ENCODE assay signal across 18 cellular contexts in the genomic region with DNA sequence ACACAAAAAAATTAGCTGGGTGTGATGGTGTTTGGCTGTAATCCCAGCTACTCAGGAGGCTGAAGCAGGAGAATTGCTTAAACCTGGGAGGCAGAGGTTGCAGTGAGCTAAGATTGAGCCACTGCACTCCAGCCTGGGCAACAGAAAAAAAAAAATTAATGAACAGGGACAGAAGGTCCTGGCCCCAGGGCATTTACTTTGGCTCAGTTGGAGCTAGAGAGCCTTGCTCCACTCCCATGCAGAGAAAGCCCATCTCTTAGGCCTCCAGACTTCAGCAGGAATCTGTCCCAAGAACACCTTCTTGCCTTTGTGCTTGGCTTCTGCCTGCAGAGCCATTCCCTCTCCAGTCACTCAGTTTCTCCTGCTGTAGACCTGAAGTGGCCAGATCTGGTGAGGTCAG. TPM values are rescaled to one million over a fixed set of nuclear protein-coding genes. Genes with fewer than 3 reads are reported as not detected.
A peak's percentile ranks its signal among the peaks of the same experiment; 100 is the strongest.
DNase-seq lines count a peak whose midpoint lies in the region; TF ChIP-seq lines count a peak whose summit lies in the region.
"Had no signal": no experiment of that assay in that cellular context is flagged by ENCODE, and none has a peak within 500 bp of the region (broad histone marks: within the 10 kb centered on the region; RNA-seq: fewer than 3 reads in every experiment).

No MANE protein-coding gene starts in this region.

- H3K36me3 Mint-ChIP-seq in activated CD4-positive, alpha-beta memory T cell treated with anti-CD3 and anti-CD28 coated beads for 36 hours: no peaks in the 10 kb centered on the region
- H3K36me3 Mint-ChIP-seq: CD8-positive, alpha-beta memory T cell had no signal

- H3K27me3 ChIP-seq in WERI-Rb-1 (ENCODE audit: insufficient read depth, low read depth, severe bottlenecking) (no peaks in the 10 kb centered on the region), thyroid gland (no peaks in the 10 kb centered on the region)
- H3K27me3 ChIP-seq: BLaER1 had no signal

- no peak overlapping the region for H3K4me3 Mint-ChIP-seq in activated CD4-positive, alpha-beta memory T cell treated with anti-CD3 and anti-CD28 coated beads for 36 hours
- H3K4me3 Mint-ChIP-seq: B cell; CD14-positive monocyte; CD4-positive, alpha-beta T cell; CD8-positive, alpha-beta memory T cell; GM23338; HFFc6 had no signal

- peaks cover 14 to 41% of the 10 kb centered on the region in 2 donors for H3K4me1 ChIP-seq in thyroid gland
- H3K4me1 ChIP-seq: HAP-1 had no signal

- DNase-seq in LNCaP clone FGC (ENCODE audit: low read depth) (peak; percentile 3), WERI-Rb-1 (no peak), thyroid gland (no peak), posterior cingulate gyrus (no peak)
- DNase-seq in activated effector memory CD4-positive, alpha-beta T cell treated with Interleukin-2 at 50 U/mL for 16 hours: no peak
- no peak for DNase-seq in activated CD4-positive, alpha-beta memory T cell treated with anti-CD3 and anti-CD28 coated beads for 36 hours
- DNase-seq: CD4-positive, alpha-beta T cell; CD8-positive, alpha-beta memory T cell; DMS 273 treated with DMSO at 0.1 percent for 48 hours; DMS79; GF-D8; HFFc6 had no signal

- no peaks in the 10 kb centered on the region for H3K4me1 Mint-ChIP-seq in activated CD4-positive, alpha-beta memory T cell treated with anti-CD3 and anti-CD28 coated beads for 36 hours (ENCODE audit: low read depth)
- H3K4me1 Mint-ChIP-seq: B cell; CD8-positive, alpha-beta memory T cell; GM23338 had no signal

- POLR2A ChIA-PET in activated CD4-positive, alpha-beta memory T cell treated with anti-CD3 and anti-CD28 coated beads for 36 hours (lab: Charles Lee): no interaction called here

- CTCF ChIA-PET in activated CD4-positive, alpha-beta memory T cell treated with anti-CD3 and anti-CD28 coated beads for 36 hours (lab: Charles Lee): interaction anchor here (0.6 to 2.9 kb wide), 3 partner anchors 9 to 854 kb away, joined by 3 to 16 read pairs (median 3); a partner anchor contains a TSS

- H3K27ac ChIP-seq in C4-2B: peak overlapping the region; percentile 12; the same call in 1 of the 2 replicates
- H3K27ac ChIP-seq in WERI-Rb-1: peak overlapping the region; percentile 33
- peak overlapping the region in 2 of 3 donors; percentile 46 to 67 for H3K27ac ChIP-seq in thyroid gland
- H3K27ac ChIP-seq: BLaER1 had no signal

- H3K9me3 ChIP-seq in WERI-Rb-1 (ENCODE audit: severe bottlenecking) (no peaks in the 10 kb centered on the region), thyroid gland (no peaks in the 10 kb centered on the region)
- H3K9me3 ChIP-seq: BLaER1, HAP-1 had no signal

- H3K27ac Mint-ChIP-seq in activated CD4-positive, alpha-beta memory T cell treated with anti-CD3 and anti-CD28 coated beads for 36 hours: no peak overlapping the region
- H3K27ac Mint-ChIP-seq: B cell; CD14-positive monocyte; CD4-positive, alpha-beta T cell; GM23338; HFFc6 had no signal

- TF ChIP-seq CTCF in C4-2B (conservative IDR thresholded peaks at IDR 0.05) (no peak), LNCaP clone FGC (IDR thresholded peaks at IDR 0.05; ENCODE audit: control insufficient read depth, extremely low read depth, insufficient read depth) (no peak), WERI-Rb-1 (IDR thresholded peaks at IDR 0.05; ENCODE audit: low read depth, low read length) (no peak), thyroid gland (IDR thresholded peaks at IDR 0.05) (no peak)

- H3K27me3 Mint-ChIP-seq in activated CD4-positive, alpha-beta memory T cell treated with anti-CD3 and anti-CD28 coated beads for 36 hours: peaks cover 8% of the 10 kb centered on the region

- no peak for TF ChIP-seq POLR2A in thyroid gland (IDR thresholded peaks at IDR 0.05)

- no peaks in the 10 kb centered on the region for H3K9me3 Mint-ChIP-seq in activated CD4-positive, alpha-beta memory T cell treated with anti-CD3 and anti-CD28 coated beads for 36 hours
- H3K9me3 Mint-ChIP-seq: CD4-positive, alpha-beta T cell; CD8-positive, alpha-beta memory T cell; HFFc6 had no signal

- intact Hi-C loops in thyroid gland (cut with DNase I): no loop called here
- intact Hi-C loops in posterior cingulate gyrus (cut with DNase I): no loop called here
- intact Hi-C loops in activated CD4-positive, alpha-beta memory T cell treated with anti-CD3 and anti-CD28 coated beads for 36 hours (cut with micrococcal nuclease): no loop called here

- H3K4me3 ChIP-seq in LNCaP clone FGC (ENCODE audit: low read depth, low read length) (no peak overlapping the region), WERI-Rb-1 (ENCODE audit: low read depth, low read length) (no peak overlapping the region), thyroid gland (replicated peaks in 1 of 3) (no peak overlapping the region)
- H3K4me3 ChIP-seq: BLaER1, GM23338, HAP-1 had no signal

- H3K36me3 ChIP-seq in WERI-Rb-1: peaks cover 5% of the 10 kb centered on the region
- H3K36me3 ChIP-seq in thyroid gland: peaks cover 0 to 8% of the 10 kb centered on the region in 2 donors
- H3K36me3 ChIP-seq: BLaER1, HAP-1 had no signal

RNA-seq across cellular contexts. Expression of a gene that starts 8.7 kb away (rescaled TPM):
- 10 to 100 TPM; 47.0 to 60.9 (median 57.2) TPM for total RNA-seq in thyroid gland
- total RNA-seq in activated CD4-positive, alpha-beta memory T cell treated with anti-CD3 and anti-CD28 coated beads for 36 hours: 1 to 10 TPM; 1.8 to 2.9 TPM

RNA-seq across cellular contexts. Expression of a gene that starts 14.0 kb away (rescaled TPM):
- total RNA-seq in thyroid gland: 10 to 100 TPM; 35.2 to 63.7 (median 58.5) TPM
- 10 to 100 TPM; 18.8 to 19.7 TPM for total RNA-seq in activated CD4-positive, alpha-beta memory T cell treated with anti-CD3 and anti-CD28 coated beads for 36 hours

RNA-seq across cellular contexts. Expression of a gene that starts 47.3 kb away (rescaled TPM):
- total RNA-seq in thyroid gland: 100 to 1,000 TPM; 452 to 573 (median 527) TPM
- total RNA-seq in activated CD4-positive, alpha-beta memory T cell treated with anti-CD3 and anti-CD28 coated beads for 36 hours: not detected

RNA-seq across cellular contexts. Expression of a gene that starts 59.5 kb away (rescaled TPM):
- 100 to 1,000 TPM in 1 of 4 donors, 10 to 100 TPM in 3; 72.3 to 104 (median 77.4) TPM for total RNA-seq in thyroid gland
- 10 to 100 TPM; 44.1 to 45.3 TPM for total RNA-seq in activated CD4-positive, alpha-beta memory T cell treated with anti-CD3 and anti-CD28 coated beads for 36 hours

Comparison
In these comparisons a context has a peak if more than half of its experiments do, and no peak if none do; other contexts are left out.
1. RNA of a gene that starts 8.7 kb away (total RNA-seq): 47.0 to 60.9 TPM in thyroid gland; 1.8 to 2.9 TPM in activated CD4-positive, alpha-beta memory T cell treated with anti-CD3 and anti-CD28 coated beads for 36 hours; every median in the first group is over 10 times any median in the second.
2. RNA of a gene that starts 47.3 kb away (total RNA-seq): 452 to 573 TPM in thyroid gland; not detected in activated CD4-positive, alpha-beta memory T cell treated with anti-CD3 and anti-CD28 coated beads for 36 hours; every median in the first group is over 100 times any median in the second.
3. Peak in every context shown above with its lines, with median percentiles within 50 percentile points of each other: H3K27ac ChIP-seq.